Comparison of ENCODE assay signal across 1 cellular context in genomic region chr22:39327995-39328754, GRCh38.
TF ChIP-seq lines count a peak whose summit lies in the region.

No MANE protein-coding gene starts in this region.

TF ChIP-seq in IMR-90, 13 proteins besides CTCF, POLR2A, EP300 and RAD21 (continued from another document):
- TF ChIP-seq BHLHE40 (IDR thresholded peaks at IDR 0.05; ENCODE audit: low read depth, low read length) (no peak), MXI1 (IDR thresholded peaks at IDR 0.05; ENCODE audit: borderline replicate concordance, low read depth, low read length) (no peak)
